8 cellular contexts compared by ENCODE assay signal in the genomic region with DNA sequence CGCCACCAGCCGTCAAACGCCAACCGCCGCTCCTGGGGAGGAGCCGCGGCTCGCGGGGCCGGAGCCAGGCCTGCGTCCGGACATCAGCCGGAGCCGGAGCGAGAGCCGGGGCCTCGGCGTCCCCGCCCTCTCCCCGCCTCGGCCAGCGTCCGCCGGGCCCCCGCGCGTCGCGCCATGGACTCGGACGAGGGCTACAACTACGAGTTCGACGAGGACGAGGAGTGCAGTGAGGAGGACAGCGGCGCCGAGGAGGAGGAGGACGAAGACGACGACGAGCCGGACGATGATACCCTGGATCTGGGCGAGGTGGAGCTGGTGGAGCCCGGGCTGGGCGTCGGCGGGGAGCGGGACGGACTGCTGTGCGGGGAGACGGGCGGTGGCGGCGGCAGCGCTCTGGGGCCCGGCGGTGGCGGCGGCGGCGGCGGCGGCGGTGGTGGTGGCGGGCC. TPM values are rescaled to one million over a fixed set of nuclear protein-coding genes. Genes with fewer than 3 reads are reported as not detected.
A peak's percentile ranks its signal among the peaks of the same experiment; 100 is the strongest.
DNase-seq lines count a peak whose midpoint lies in the region; ATAC-seq, FAIRE-seq and TF ChIP-seq lines count a peak whose summit lies in the region.

No MANE protein-coding gene starts in this region.

- TF ChIP-seq CTCF in 22Rv1 (IDR thresholded peaks at IDR 0.05): no peak

- peaks cover 34% of the 10 kb centered on the region for H3K36me3 ChIP-seq in KOPT-K1 (ENCODE audit: insufficient read depth, low read length)

- no peak for FAIRE-seq in urothelium cell line (lab: Jason Lieb, UNC)

- no peaks in the 10 kb centered on the region for H3K9me3 ChIP-seq in KOPT-K1 (ENCODE audit: insufficient read depth, low read length, poor library complexity, severe bottlenecking)

- DNase-seq in mesenteric fat pad (ENCODE audit: low spot score) (peak; percentile 91), urothelium cell line (ENCODE audit: low spot score) (peak; percentile 7), NCI-H1930 (lab: John Stamatoyannopoulos, UW) (no peak), SIG-M5 (lab: John Stamatoyannopoulos, UW) (no peak)

- ATAC-seq in GM19438 (IDR thresholded peaks at IDR 0.05; ENCODE audit: low read depth, unreplicated experiment): peak; percentile 27

- H3K27ac ChIP-seq in 22Rv1 (peak overlapping the region; percentile 98), KOPT-K1 (ENCODE audit: low read depth, low read length, poor library complexity, severe bottlenecking) (peak overlapping the region; percentile 85), cingulate gyrus (ENCODE audit: low read depth, low read length) (peak overlapping the region; percentile 99)

RNA-seq across cellular contexts. Expression of a gene that starts 0.4 kb away (rescaled TPM):
- 164 TPM for total RNA-seq in mesenteric fat pad

Comparison
In these comparisons a context has a peak if more than half of its experiments do, and no peak if none do; other contexts are left out.
1. DNase-seq: peak in mesenteric fat pad (single experiment) and urothelium cell line (single experiment); none in NCI-H1930 (0 of 2) and SIG-M5 (single experiment).
2. Peak in every context shown above with its lines, with median percentiles within 50 percentile points of each other: H3K27ac ChIP-seq.